Comparison of ENCODE assay signal across 12 cellular contexts in the genomic region with DNA sequence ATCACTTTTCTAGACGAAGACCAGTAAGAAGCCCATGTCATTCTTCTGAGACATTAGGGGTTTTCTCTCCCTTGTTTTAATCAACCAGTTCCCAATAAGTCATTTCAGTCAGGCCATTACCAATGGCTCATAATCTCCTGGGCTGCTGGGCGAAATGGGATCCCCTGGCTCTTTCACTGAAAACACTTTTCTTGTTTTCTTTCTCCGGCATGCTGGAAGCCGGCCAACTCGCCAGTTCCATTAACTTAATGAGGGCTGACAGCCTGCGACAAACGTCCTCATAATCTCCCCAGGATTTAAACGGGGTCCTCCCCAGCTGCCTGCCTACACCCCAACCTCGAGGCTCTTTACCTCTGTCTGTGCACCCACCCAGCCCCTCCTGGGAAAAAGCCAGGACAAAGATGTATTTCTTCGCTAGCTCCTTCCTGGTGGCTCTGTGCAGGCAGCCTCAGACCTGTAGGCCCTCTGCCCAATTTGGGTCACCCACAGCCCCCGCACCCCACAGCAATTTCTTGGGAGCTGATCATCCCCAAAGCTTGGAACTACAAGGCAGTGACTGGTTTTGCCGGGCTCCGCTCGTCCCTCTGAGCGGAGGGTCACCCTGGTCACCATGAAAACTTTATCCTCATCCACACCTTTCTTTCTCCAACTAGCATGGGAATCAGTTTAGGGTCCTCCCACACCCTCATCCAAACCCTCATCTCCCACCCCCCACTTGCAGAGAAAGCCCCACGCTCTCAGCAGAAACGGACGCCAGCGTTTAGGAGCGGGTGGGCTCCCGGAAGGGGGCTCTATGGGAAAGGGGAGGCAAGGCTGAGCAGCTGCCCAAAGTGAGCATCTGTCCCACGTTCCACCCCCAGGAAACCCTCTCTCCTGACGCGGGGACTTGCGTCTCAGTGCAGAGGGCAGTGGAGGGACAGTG. TPM values are rescaled to one million over a fixed set of nuclear protein-coding genes. Genes with fewer than 3 reads are reported as not detected.
DNase-seq lines count a peak whose midpoint lies in the region; FAIRE-seq and TF ChIP-seq lines count a peak whose summit lies in the region.
"Had no signal": no experiment of that assay in that cellular context is flagged by ENCODE, and none has a peak within 500 bp of the region (broad histone marks: within the 10 kb centered on the region; RNA-seq: fewer than 3 reads in every experiment).

No MANE protein-coding gene starts in this region.

- intact Hi-C loops in head of caudate nucleus (cut with DNase I): no loop called here

- POLR2A ChIA-PET in GM10248 (lab: Yijun Ruan, JAX): no interaction called here

- peak; percentile 2 for DNase-seq in DMS153 treated with DMSO at 0.1 percent for 48 hours (lab: John Stamatoyannopoulos, UW; ENCODE audit: unreplicated experiment)
- no peak for DNase-seq in DMS153 (lab: John Stamatoyannopoulos, UW)
- peak; percentile 46 for DNase-seq in NCI-H2227 treated with DMSO at 0.1 percent for 48 hours (lab: John Stamatoyannopoulos, UW)
- DNase-seq in head of caudate nucleus: peak in 38 of 42 donors; percentile 29 to 79 (median 54)
- peak; percentile 32 for DNase-seq in renal cortical epithelial cell (ENCODE audit: low read depth)
- no peak for DNase-seq in stimulated activated CD4-positive, alpha-beta T cell treated with anti-CD3 and anti-CD28 coated beads, Interleukin-1b, Interleukin-23, amount 100 ng/mL, for 48 hours
- DNase-seq in GM10248 (ENCODE audit: extremely low spot score): no peak
- no peak for DNase-seq in HTR-8/SVneo (ENCODE audit: insufficient read length, low spot score)
- DNase-seq: 8988T; DND-41; naive B cell; stimulated activated naive B cell treated with anti-CD40 and anti-IgM and Interleukin-4, amounts not matched to agents 10 μg/mL and 1 μg/mL and 100 μg/mL, for 72 hours had no signal

- CTCF ChIA-PET in GM10248 (lab: Yijun Ruan, JAX): interaction anchor here (1.7 kb wide), 1 partner anchor 14 kb away, joined by 4 read pairs; no protein-coding TSS in a partner anchor

- no peak for TF ChIP-seq CTCF in GM10248 (IDR thresholded peaks at IDR 0.05; ENCODE audit: control extremely low read depth, extremely low read depth, low read depth, missing control alignments)

- no peak for FAIRE-seq in HTR-8/SVneo (lab: Jason Lieb, UNC)

RNA-seq across cellular contexts. Expression of gene KCNQ1OT1, which starts 51.1 kb away (rescaled TPM):
- total RNA-seq in renal cortical epithelial cell: 0.35 and 4.8 TPM in 2 replicates

Comparison
In these comparisons a context has a peak if more than half of its experiments do, and no peak if none do; other contexts are left out.
1. DNase-seq: peak in DMS153 treated with DMSO at 0.1 percent for 48 hours (single experiment), NCI-H2227 treated with DMSO at 0.1 percent for 48 hours (single experiment), head of caudate nucleus (38 of 42) and renal cortical epithelial cell (single experiment); none in DMS153 (single experiment), stimulated activated CD4-positive, alpha-beta T cell treated with anti-CD3 and anti-CD28 coated beads, Interleukin-1b, Interleukin-23, amount 100 ng/mL, for 48 hours (single experiment), GM10248 (single experiment) and HTR-8/SVneo (single experiment).